In genomic region chr1:31372961-31373896, GRCh38 we compare ENCODE assay signal across 8 cellular contexts. TPM values are rescaled to one million over a fixed set of nuclear protein-coding genes. Genes with fewer than 3 reads are reported as not detected.
DNase-seq lines count a peak whose midpoint lies in the region; ATAC-seq and TF ChIP-seq lines count a peak whose summit lies in the region.

Gene FABP3, minus strand, starts transcription at chr1:31373076. Its CDS starts 62 bp downstream, at chr1:31373014.

- peaks cover 13 to 46% of the 10 kb centered on the region in 2 donors for H3K4me1 ChIP-seq in ascending aorta
- H3K4me1 ChIP-seq in ovary (ENCODE audit: insufficient read depth): peaks cover 34% of the 10 kb centered on the region

- no peak for TF ChIP-seq EP300 in ovary (IDR thresholded peaks at IDR 0.05)

- H3K9me3 ChIP-seq in ascending aorta: no peaks in the 10 kb centered on the region
- no peaks in the 10 kb centered on the region for H3K9me3 ChIP-seq in ovary

- H3K36me3 ChIP-seq in ascending aorta (no peaks in the 10 kb centered on the region), ovary (no peaks in the 10 kb centered on the region)

- TF ChIP-seq CTCF in ascending aorta (IDR thresholded peaks at IDR 0.05) (no peak), ovary (IDR thresholded peaks at IDR 0.05) (no peak)

- ATAC-seq in left ventricle myocardium superior (peak; percentile 74), GM21825 (IDR thresholded peaks at IDR 0.05; ENCODE audit: unreplicated experiment) (no peak)

- peaks cover 8% of the 10 kb centered on the region for H3K4me1 Mint-ChIP-seq in T-helper 1 cell treated with Interleukin-12 subunit alpha and Interleukin-12 subunit beta and Interleukin-4 antibody, amounts not matched to agents 30 μg/mL and 1 μg/mL, for 36 hours (ENCODE audit: low read depth)

- no peaks in the 10 kb centered on the region for H3K9me3 Mint-ChIP-seq in T-helper 1 cell treated with Interleukin-12 subunit alpha and Interleukin-12 subunit beta and Interleukin-4 antibody, amounts not matched to agents 30 μg/mL and 1 μg/mL, for 36 hours

- H3K4me3 Mint-ChIP-seq in T-helper 1 cell treated with Interleukin-12 subunit alpha and Interleukin-12 subunit beta and Interleukin-4 antibody, amounts not matched to agents 30 μg/mL and 1 μg/mL, for 36 hours: peak within 1 kb of the TSS; percentile 73

- DNase-seq in T-helper 1 cell (no peak), NCI-H82 (lab: John Stamatoyannopoulos, UW) (peak; percentile 70), ascending aorta (ENCODE audit: low spot score in 2 of 2) (peak; percentile 59 to 90), left ventricle myocardium superior (peak; percentile 93), ovary (peak; percentile 79 to 88 (median 84)), NCI-H187 (lab: John Stamatoyannopoulos, UW) (no peak)

- TF ChIP-seq POLR2A in ovary (IDR thresholded peaks at IDR 0.05): peak; percentile 28

- H3K27ac ChIP-seq in ascending aorta (peak within 1 kb of the TSS; percentile 90 to 95), ovary (peak within 1 kb of the TSS; percentile 72 to 89)

- peak within 1 kb of the TSS; percentile 52 to 72 for H3K4me3 ChIP-seq in ascending aorta
- H3K4me3 ChIP-seq in ovary: peak within 1 kb of the TSS; percentile 43

- 2% methylated on average over 43 to 46 of the region's 46 CpGs for WGBS in ovary, 3 donors

- H3K27ac Mint-ChIP-seq in T-helper 1 cell treated with Interleukin-12 subunit alpha and Interleukin-12 subunit beta and Interleukin-4 antibody, amounts not matched to agents 30 μg/mL and 1 μg/mL, for 36 hours: no peak within 1 kb of the TSS

- no peaks in the 10 kb centered on the region for H3K27me3 ChIP-seq in ascending aorta
- H3K27me3 ChIP-seq in ovary: no peaks in the 10 kb centered on the region

- H3K36me3 Mint-ChIP-seq in T-helper 1 cell treated with Interleukin-12 subunit alpha and Interleukin-12 subunit beta and Interleukin-4 antibody, amounts not matched to agents 30 μg/mL and 1 μg/mL, for 36 hours (ENCODE audit: low read depth): peaks cover 4% of the 10 kb centered on the region

- intact Hi-C loops in ascending aorta (cut with DNase I) (loop anchor here (2.0 kb wide), 1 partner anchor 76 kb away; the partner anchor contains the start of genes SNRNP40 and ZCCHC17), left ventricle myocardium superior (cut with micrococcal nuclease) (no loop called here), ovary (cut with DNase I) (no loop called here)

- H3K27me3 Mint-ChIP-seq in T-helper 1 cell treated with Interleukin-12 subunit alpha and Interleukin-12 subunit beta and Interleukin-4 antibody, amounts not matched to agents 30 μg/mL and 1 μg/mL, for 36 hours (ENCODE audit: low read depth): peaks cover 9% of the 10 kb centered on the region

RNA-seq across cellular contexts. Expression of gene FABP3, which starts in this region (rescaled TPM):
- total RNA-seq in ascending aorta (24.2 TPM), left ventricle myocardium superior (4,698 TPM), ovary (10 to 100 TPM in 6 of 7 donors, 1 to 10 TPM in 1; 3.3 to 39.3 (median 24.2) TPM)
- 100 to 1,000 TPM in 1 of 2 donors, 10 to 100 TPM in 1; 20.0 to 153 TPM for polyA plus RNA-seq in ovary

Comparison
In these comparisons a context has a peak if more than half of its experiments do, and no peak if none do; other contexts are left out.
1. RNA of gene FABP3 (total RNA-seq): 4,698 TPM in left ventricle myocardium superior (single experiment); 3.3 to 39.3 TPM in ovary and 24.2 TPM in ascending aorta (single experiment); every median in the first group is over 100 times any median in the second.
2. DNase-seq: peak in NCI-H82 (single experiment), ascending aorta (2 of 2), left ventricle myocardium superior (single experiment) and ovary (5 of 5); none in T-helper 1 cell (0 of 5) and NCI-H187 (0 of 2).